ENCODE assay signal across 8 cellular contexts in the genomic region with DNA sequence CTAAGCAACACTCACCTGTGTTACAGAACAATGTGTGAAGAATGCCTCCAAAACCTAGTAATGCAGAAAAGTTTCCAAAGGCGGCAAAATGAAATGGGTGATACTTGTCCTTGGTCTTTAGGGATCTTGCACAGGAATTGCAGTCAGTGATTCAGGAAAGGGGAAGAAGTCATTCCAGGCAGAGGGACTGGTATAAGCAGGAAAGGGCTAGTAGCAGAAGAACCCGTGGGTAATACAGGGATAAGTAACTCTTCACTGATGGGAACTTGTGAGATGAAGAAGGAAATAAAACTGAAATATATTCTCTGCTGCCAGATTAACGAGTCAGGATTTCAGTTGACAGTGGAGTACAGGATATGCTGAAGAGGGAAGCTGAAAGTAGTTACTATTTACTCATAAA. TPM values are rescaled to one million over a fixed set of nuclear protein-coding genes. Genes with fewer than 3 reads are reported as not detected.
DNase-seq lines count a peak whose midpoint lies in the region; TF ChIP-seq lines count a peak whose summit lies in the region.

No MANE protein-coding gene starts in this region.

- H2AFZ ChIP-seq in trophoblast cell (ENCODE audit: insufficient read depth, low read length, poor library complexity): no peak overlapping the region

- H3K4me3 ChIP-seq in GM06990 (replicated peaks; ENCODE audit: low read depth, low read length) (peak overlapping the region; percentile 74), NT2/D1 (ENCODE audit: insufficient read length, low read depth) (peak overlapping the region; percentile 90), epithelial cell of esophagus (ENCODE audit: low read length) (peak overlapping the region; percentile 91), trophoblast cell (ENCODE audit: low read depth, low read length) (no peak overlapping the region)

- H4K91ac ChIP-seq in trophoblast cell (ENCODE audit: low read depth, low read length): no peak overlapping the region

- no CpG with 5 or more reads among the region's 3 CpGs for WGBS in trophoblast cell (ENCODE audit: extremely low coverage, insufficient coverage, insufficient read length)

- H2AK5ac ChIP-seq in trophoblast cell (ENCODE audit: low read length): no peak overlapping the region

- no peak overlapping the region for H2BK12ac ChIP-seq in trophoblast cell (ENCODE audit: low read length)

- TF ChIP-seq CTCF in GM06990 (IDR thresholded peaks at IDR 0.05; ENCODE audit: insufficient read depth, low read length, poor library complexity, severe bottlenecking): no peak
- TF ChIP-seq CTCF in epithelial cell of esophagus (IDR thresholded peaks at IDR 0.05; ENCODE audit: insufficient read depth, low read depth, low read length, missing control alignments): no peak

- H3K36me3 ChIP-seq in GM06990 (ENCODE audit: control insufficient read depth, insufficient read depth, low read length) (no peaks in the 10 kb centered on the region), NT2/D1 (ENCODE audit: insufficient read depth, insufficient read length, low read length) (no peaks in the 10 kb centered on the region), trophoblast cell (ENCODE audit: control insufficient read depth in 1 of 2, insufficient read depth in 2 of 2, low read length in 2 of 2) (no peaks in the 10 kb centered on the region)

- H3K27me3 ChIP-seq in GM06990 (replicated peaks; ENCODE audit: control insufficient read depth, insufficient read depth, low read length) (no peaks in the 10 kb centered on the region), NT2/D1 (ENCODE audit: insufficient read depth, insufficient read length) (no peaks in the 10 kb centered on the region), trophoblast cell (ENCODE audit: insufficient read depth, low read length) (no peaks in the 10 kb centered on the region)

- peak overlapping the region; percentile 95 for H3K4me2 ChIP-seq in trophoblast cell (ENCODE audit: low read length)

- no peaks in the 10 kb centered on the region for H3K4me1 ChIP-seq in NT2/D1 (ENCODE audit: insufficient read depth, insufficient read length)
- peaks cover 0 to 3% of the 10 kb centered on the region in 2 experiments for H3K4me1 ChIP-seq in trophoblast cell (ENCODE audit: control insufficient read depth in 1 of 2, insufficient read depth in 2 of 2, low read length in 2 of 2)

- no peak overlapping the region for H2BK5ac ChIP-seq in trophoblast cell (ENCODE audit: low read depth, low read length, poor library complexity)

- H3K9me3 ChIP-seq in NT2/D1 (ENCODE audit: insufficient read depth, low read length): 0 out of 2 replicates have a peak, but pooled peaks cover 9% of the 10 kb centered on the region
- H3K9me3 ChIP-seq in trophoblast cell (ENCODE audit: insufficient read depth, low read depth, low read length): no peaks in the 10 kb centered on the region

- DNase-seq in GM06990 (ENCODE audit: extremely low read depth, insufficient read length): no peak
- DNase-seq in NT2/D1 (ENCODE audit: low read depth, low spot score): no peak
- peak; percentile 19 for DNase-seq in epithelial cell of esophagus (ENCODE audit: low read depth)
- DNase-seq in trophoblast cell: no peak
- DNase-seq in stimulated activated naive CD4-positive, alpha-beta T cell treated with Interleukin-2 at 50 U/mL for 16 hours (lab: John Stamatoyannopoulos, UW): no peak
- DNase-seq in T1000 (lab: John Stamatoyannopoulos, UW): no peak
- DNase-seq in GM19240 (ENCODE audit: insufficient read length, low spot score): no peak
- DNase-seq in NCI-H446 (lab: John Stamatoyannopoulos, UW): no peak

- no peak overlapping the region for H4K12ac ChIP-seq in trophoblast cell (ENCODE audit: low read depth, low read length)

- no peak overlapping the region for H3K14ac ChIP-seq in trophoblast cell (ENCODE audit: low read length)

- no peak overlapping the region for H2BK120ac ChIP-seq in trophoblast cell (ENCODE audit: insufficient read depth, low read length, poor library complexity)

- H3K79me2 ChIP-seq in trophoblast cell (ENCODE audit: control insufficient read depth, insufficient read depth, low read length, poor library complexity): peaks cover 3% of the 10 kb centered on the region

- H3K9ac ChIP-seq in NT2/D1 (ENCODE audit: insufficient read length, low read depth) (peak overlapping the region; percentile 91), trophoblast cell (ENCODE audit: low read length) (no peak overlapping the region)

- no peak overlapping the region for H3K27ac ChIP-seq in trophoblast cell (ENCODE audit: low read depth, low read length)

- no peak overlapping the region for H3K18ac ChIP-seq in trophoblast cell (ENCODE audit: low read length)

- peaks cover 2% of the 10 kb centered on the region for H3K79me1 ChIP-seq in trophoblast cell (ENCODE audit: low read length)

- H4K8ac ChIP-seq in trophoblast cell (ENCODE audit: low read depth, low read length): no peak overlapping the region

- H3K23ac ChIP-seq in trophoblast cell (ENCODE audit: low read length): no peak overlapping the region

- H3K4ac ChIP-seq in trophoblast cell (ENCODE audit: low read depth, low read length): peak overlapping the region; percentile 19

RNA-seq across cellular contexts. Expression of gene SRFBP1, which starts 1.2 kb away (rescaled TPM):
- polyA plus RNA-seq in trophoblast cell (2013): 6.4 and 6.9 TPM in 2 replicates
